8 cellular contexts compared by ENCODE assay signal in genomic region chr19:12400618-12401502, GRCh38. TPM values are rescaled to one million over a fixed set of nuclear protein-coding genes. Genes with fewer than 3 reads are reported as not detected.
DNase-seq lines count a peak whose midpoint lies in the region; ATAC-seq and TF ChIP-seq lines count a peak whose summit lies in the region.

Gene ZNF799, minus strand, starts transcription at chr19:12401271. Its CDS starts 201 bp downstream, at chr19:12401070.

- WGBS in right lobe of liver (ENCODE audit: insufficient coverage, low coverage, low lambda C conversion rate, missing lambda C conversion rate) = 0% methylated on average over 13 of the region's 71 CpGs

- H3K4me3 ChIP-seq in BLaER1 = peak within 1 kb of the TSS; percentile 79
- peak within 1 kb of the TSS; percentile 35 to 92 (median 82) for H3K4me3 ChIP-seq in dorsolateral prefrontal cortex
- H3K4me3 ChIP-seq in right lobe of liver = peak within 1 kb of the TSS; percentile 80 to 89 (median 84)

- intact Hi-C loops in dorsolateral prefrontal cortex (cut with DNase I) (loop anchor here in 1 of 2 donors (5.0 kb wide), 2 partner anchors 34 to 41 kb away; partner anchors contain the start of genes ZNF442 and ZNF443), right lobe of liver (cut with DNase I) (no loop called here)

- peak within 1 kb of the TSS; percentile 72 for H3K27ac ChIP-seq in BLaER1
- peak within 1 kb of the TSS in 55 of 59 donors; percentile 14 to 90 (median 73) for H3K27ac ChIP-seq in dorsolateral prefrontal cortex
- H3K27ac ChIP-seq in right lobe of liver = peak within 1 kb of the TSS; percentile 48 to 72 (median 68)

- H3K36me3 ChIP-seq in BLaER1 (no peaks in the 10 kb centered on the region), right lobe of liver (no peaks in the 10 kb centered on the region)

- peak; percentile 95 for ATAC-seq in GM19324 (IDR thresholded peaks at IDR 0.05; ENCODE audit: low FRiP score, unreplicated experiment)
- ATAC-seq in HG03469 (IDR thresholded peaks at IDR 0.05; ENCODE audit: unreplicated experiment) = peak; percentile 65
- ATAC-seq in right lobe of liver = peak; percentile 96 to 99 (median 97)

- H3K4me1 ChIP-seq in BLaER1 (peaks cover 18% of the 10 kb centered on the region), right lobe of liver (peaks cover 0 to 5% (median 0%) of the 10 kb centered on the region in 4 donors)

- H3K9ac ChIP-seq in BLaER1 = peak within 1 kb of the TSS; percentile 77

- peak in 23 of 56 donors; percentile 10 to 52 (median 17) for TF ChIP-seq CTCF in dorsolateral prefrontal cortex (IDR thresholded peaks at IDR 0.05 in 54 of 56, conservative IDR thresholded peaks at IDR 0.05 in 2 of 56; ENCODE audit: low read depth in 1 of 56, partially characterized antibody in 56 of 56)
- TF ChIP-seq CTCF in right lobe of liver (IDR thresholded peaks at IDR 0.05) = peak in 1 of 4 donors; percentile 23

- H3K4me2 ChIP-seq in BLaER1 = peak within 1 kb of the TSS; percentile 91

- H3K27me3 ChIP-seq in BLaER1 (no peaks in the 10 kb centered on the region), dorsolateral prefrontal cortex (no peaks in the 10 kb centered on the region), right lobe of liver (no peaks in the 10 kb centered on the region)

- H4K20me1 ChIP-seq in BLaER1 = peaks cover 13% of the 10 kb centered on the region

- H3K9me3 ChIP-seq in BLaER1 (peaks cover 38% of the 10 kb centered on the region), right lobe of liver (no peaks in the 10 kb centered on the region)

- DNase-seq in NCI-H526 treated with DMSO at 0.1 percent for 48 hours (lab: John Stamatoyannopoulos, UW) (peak; percentile 88), dorsolateral prefrontal cortex (peak; percentile 96 to 99 (median 99)), right lobe of liver (peak; percentile 98 to 99 (median 99))
- peak; percentile 63 to 88 for DNase-seq in activated CD4-positive, alpha-beta T cell treated with anti-CD3 and anti-CD28 coated beads, Interleukin-2, amount 50 U/mL, for 24 hours (ENCODE audit: low read depth in 1 of 2, low spot score in 1 of 2)
- peak; percentile 89 for DNase-seq in stimulated activated CD4-positive, alpha-beta T cell treated with anti-CD3 and anti-CD28 coated beads, Interleukin-4, amount 100 ng/mL, for 24 hours

- TF ChIP-seq POLR2A in right lobe of liver (IDR thresholded peaks at IDR 0.05) = peak; percentile 75

RNA-seq across cellular contexts. Expression of gene ZNF799, which starts in this region (rescaled TPM):
- total RNA-seq in dorsolateral prefrontal cortex (1 to 10 TPM; 2.2 to 7.1 (median 4.3) TPM), right lobe of liver (1 to 10 TPM; 2.3 to 2.8 (median 2.7) TPM)

Comparison
In these comparisons a context has a peak if more than half of its experiments do, and no peak if none do; other contexts are left out.
1. Peak in every context shown above with its lines: DNase-seq, ATAC-seq, H3K4me3 ChIP-seq and H3K27ac ChIP-seq.